Comparison of ENCODE assay signal across 17 cellular contexts in the genomic region with DNA sequence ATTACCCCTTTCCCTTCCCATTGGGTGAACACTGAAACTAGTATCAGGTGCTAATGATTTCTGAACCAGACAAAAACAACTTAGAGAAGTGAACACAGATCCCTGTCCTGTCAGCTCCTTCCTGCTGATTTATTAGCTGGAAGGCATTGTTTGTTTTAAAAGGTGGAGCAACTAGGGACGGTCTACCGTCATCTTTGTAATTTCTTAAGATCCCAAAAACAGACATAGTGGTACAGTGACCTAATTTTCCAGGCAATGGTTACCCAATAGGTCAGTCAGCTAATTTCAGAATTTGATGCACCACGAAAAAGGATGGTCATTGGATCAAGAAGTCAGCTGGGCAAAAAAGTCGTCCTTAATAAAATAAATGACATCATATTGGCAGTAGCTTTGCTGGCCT. TPM values are rescaled to one million over a fixed set of nuclear protein-coding genes. Genes with fewer than 3 reads are reported as not detected.
"Had no signal": no experiment of that assay in that cellular context is flagged by ENCODE, and none has a peak within 500 bp of the region (broad histone marks: within the 10 kb centered on the region; RNA-seq: fewer than 3 reads in every experiment).

No MANE protein-coding gene starts in this region.

- H3K4me1 ChIP-seq: vagina had no signal

- FAIRE-seq: TTC549 had no signal

- H3K27me3 ChIP-seq: vagina had no signal

- H3K27ac ChIP-seq: epithelial cell of prostate, vagina had no signal

- H3K36me3 ChIP-seq: vagina had no signal

- H3K9me3 ChIP-seq: vagina had no signal

- ATAC-seq: activated naive CD4-positive, alpha-beta T cell treated with anti-CD3 and anti-CD28 coated beads, Interleukin-2, amount 50 U/mL, for 72 hours; effector memory CD8-positive, alpha-beta T cell; left lobe of liver; stimulated activated naive CD8-positive, alpha-beta T cell treated with anti-CD3 and anti-CD28 coated beads, Interleukin-15, amount 100 ng/mL, for 72 hours had no signal

- H3K4me3 ChIP-seq: skin epidermis, vagina had no signal

- DNase-seq: activated CD4-positive, alpha-beta T cell treated with anti-CD3 and anti-CD28 coated beads, Interleukin-2, amount 50 U/mL, for 48 hours; activated gamma-delta T cell treated with Interleukin-2 at 50 U/mL for 16 hours; amniotic stem cell; effector memory CD8-positive, alpha-beta T cell; mammary epithelial cell; occipital lobe; stimulated activated CD4-positive, alpha-beta T cell treated with anti-CD3 and anti-CD28 coated beads, Interleukin-2, amount 100 ng/mL, for 48 hours; stimulated activated naive CD8-positive, alpha-beta T cell treated with anti-CD3 and anti-CD28 coated beads, Interleukin-15, amount 100 ng/mL, for 72 hours had no signal

RNA-seq across cellular contexts. Expression of a gene that starts 27.4 kb away (rescaled TPM):
- total RNA-seq: activated naive CD4-positive, alpha-beta T cell treated with anti-CD3 and anti-CD28 coated beads, Interleukin-2, amount 50 U/mL, for 72 hours; activated T-helper 1 cell treated with anti-CD3 and anti-CD28 coated beads, Interleukin-12 subunit alpha, Interleukin-12 subunit beta, Interleukin-2, Interleukin-4 antibody, amounts not matched to agents 30 ng/mL and 10 ng/mL and 1 ng/mL, durations not matched to agents 14 hours and 24 hours and 36 hours; cardiac septum; dermis microvascular lymphatic vessel endothelial cell; vagina had no signal
